19 cellular contexts compared by ENCODE assay signal in the genomic region with DNA sequence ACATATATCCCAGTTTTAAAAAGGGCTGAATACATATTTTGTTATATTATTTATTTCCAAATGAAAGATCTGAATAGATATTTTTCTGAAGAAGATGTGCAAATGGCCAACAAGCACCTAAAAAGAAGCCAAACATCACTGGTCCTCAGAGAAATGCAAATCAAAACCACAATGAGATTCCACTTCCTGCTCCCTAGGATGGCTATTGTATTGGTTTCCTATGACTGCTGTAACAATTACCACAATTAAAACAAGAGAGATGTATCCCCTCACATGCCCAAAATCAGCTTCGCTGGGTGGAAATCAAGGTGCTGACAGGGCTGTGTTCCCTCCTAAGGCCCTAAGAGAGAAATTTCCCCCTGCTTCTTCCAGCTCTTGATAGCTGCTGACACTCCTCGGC. TPM values are rescaled to one million over a fixed set of nuclear protein-coding genes. Genes with fewer than 3 reads are reported as not detected.
"Had no signal": no experiment of that assay in that cellular context is flagged by ENCODE, and none has a peak within 500 bp of the region (broad histone marks: within the 10 kb centered on the region; RNA-seq: fewer than 3 reads in every experiment).

No MANE protein-coding gene starts in this region.

- H3K27ac ChIP-seq: brain microvascular endothelial cell, foreskin keratinocyte, prostate gland, testis, upper lobe of left lung had no signal

- H3K9me3 ChIP-seq: prostate gland, testis, upper lobe of left lung had no signal

- ATAC-seq: foreskin keratinocyte; left ventricle myocardium superior; natural killer cell treated with Interleukin-12 subunit alpha and Interleukin-12 subunit beta and Interleukin-15 and Interleukin-18, amount 100 ng/mL, for 72 hours; right cardiac atrium; stimulated activated naive CD8-positive, alpha-beta T cell treated with anti-CD3 and anti-CD28 coated beads, Interleukin-15, Interleukin-2, amounts not matched to agents 100 U/mL and 50 U/mL, for 24 hours had no signal

- H3K27me3 ChIP-seq: brain microvascular endothelial cell, foreskin keratinocyte, testis, upper lobe of left lung had no signal

- H3K4me1 ChIP-seq: prostate gland, testis, upper lobe of left lung had no signal

- H3K36me3 ChIP-seq: brain microvascular endothelial cell, prostate gland, upper lobe of left lung had no signal

- H3K4me3 ChIP-seq: prostate gland, smooth muscle cell, testis, upper lobe of left lung had no signal

- DNase-seq: activated CD4-positive, alpha-beta T cell treated with anti-CD3 and anti-CD28 coated beads for 1 hour; activated CD4-positive, alpha-beta T cell treated with anti-CD3 and anti-CD28 coated beads, Interleukin-2, amount 50 U/mL, for 4 hours; activated naive CD4-positive, alpha-beta T cell; activated naive CD8-positive, alpha-beta T cell treated with anti-CD3 and anti-CD28 coated beads, Interleukin-2, amount 10 ng/mL, durations not matched to agents 7 days and 5 days; activated T-cell treated with anti-CD3 and anti-CD28 coated beads for 4 hours; brain microvascular endothelial cell; effector memory CD4-positive, alpha-beta T cell; foreskin keratinocyte; head of caudate nucleus; kidney glomerular epithelial cell; left ventricle myocardium superior; occipital lobe; right cardiac atrium; stimulated activated naive CD8-positive, alpha-beta T cell treated with anti-CD3 and anti-CD28 coated beads, Interleukin-15, Interleukin-2, amounts not matched to agents 100 U/mL and 50 U/mL, for 24 hours; testis; upper lobe of left lung had no signal

RNA-seq across cellular contexts. Expression of gene ABCB11, which starts 23.2 kb away (rescaled TPM):
- total RNA-seq: foreskin keratinocyte had no signal
- polyA plus RNA-seq: foreskin keratinocyte had no signal
